ENCODE assay signal across 20 cellular contexts in genomic region chr1:220431840-220432239, GRCh38.
"Had no signal": no experiment of that assay in that cellular context is flagged by ENCODE, and none has a peak within 500 bp of the region (broad histone marks: within the 10 kb centered on the region; RNA-seq: fewer than 3 reads in every experiment).

No MANE protein-coding gene starts in this region.

- H3K36me3 ChIP-seq: esophagus squamous epithelium, gastroesophageal sphincter, upper lobe of left lung had no signal

- H3K4me2 ChIP-seq: smooth muscle cell had no signal

- H3K27ac ChIP-seq: coronary artery, esophagus squamous epithelium, gastroesophageal sphincter, upper lobe of left lung, VCaP had no signal

- H3K4me3 ChIP-seq: coronary artery, esophagus squamous epithelium, gastroesophageal sphincter, smooth muscle cell, upper lobe of left lung had no signal

- H3K9me3 ChIP-seq: esophagus squamous epithelium, gastroesophageal sphincter, upper lobe of left lung had no signal

- H3K27me3 ChIP-seq: esophagus squamous epithelium, gastroesophageal sphincter, upper lobe of left lung had no signal

- H3K4me1 ChIP-seq: upper lobe of left lung had no signal

- ATAC-seq: activated CD4-positive, CD25-positive, alpha-beta regulatory T cell treated with anti-CD3 and anti-CD28 coated beads, Interleukin-2, amount 50 U/mL, for 24 hours; gastroesophageal sphincter; sciatic nerve; stimulated activated memory B cell treated with anti-CD40 and anti-IgM and Interleukin-4, amounts not matched to agents 10 μg/mL and 1 μg/mL and 100 μg/mL, for 72 hours had no signal

- DNase-seq: activated CD4-positive, alpha-beta memory T cell treated with anti-CD3 and anti-CD28 coated beads, Interleukin-2, amount 10 ng/mL, durations not matched to agents 7 days and 5 days; activated CD4-positive, alpha-beta T cell treated with anti-CD3 and anti-CD28 coated beads, Interleukin-2, amount 10 ng/mL, durations not matched to agents 24 days and 14 days; activated effector memory CD4-positive, alpha-beta T cell treated with anti-CD3 and anti-CD28 coated beads, Interleukin-2, amount 50 U/mL, for 16 hours; activated naive CD4-positive, alpha-beta T cell treated with anti-CD3 and anti-CD28 coated beads, Interleukin-2, amount 10 ng/mL, durations not matched to agents 7 days and 5 days; cerebellar nuclear complex; endodermal cell; esophagus squamous epithelium; head of caudate nucleus; left cardiac atrium; naive B cell; occipital lobe; stimulated activated CD4-positive, alpha-beta T cell treated with anti-CD3 and anti-CD28 coated beads, Interleukin-15, amount 100 ng/mL, for 24 hours; upper lobe of left lung had no signal
